ENCODE assay signal across 14 cellular contexts in the genomic region with DNA sequence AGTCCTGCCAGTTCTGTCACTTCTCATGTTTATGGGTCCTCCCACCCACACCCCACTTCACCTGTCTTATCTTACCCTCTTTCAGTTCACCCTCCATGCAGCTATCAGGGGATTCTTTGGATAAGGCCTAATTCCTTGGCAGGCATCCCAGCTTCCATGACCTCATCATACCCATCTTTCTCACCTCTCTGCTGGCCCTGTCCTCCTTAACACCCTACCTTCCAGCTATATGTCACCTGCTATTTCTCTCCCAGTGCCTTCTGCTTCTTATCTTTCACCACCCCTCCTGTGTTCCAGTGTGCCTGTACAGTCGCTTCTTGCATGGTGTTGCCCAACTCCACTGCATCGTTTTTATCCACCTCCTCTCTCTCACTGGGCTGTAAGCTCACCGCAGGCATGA. TPM values are rescaled to one million over a fixed set of nuclear protein-coding genes. Genes with fewer than 3 reads are reported as not detected.
DNase-seq lines count a peak whose midpoint lies in the region; ATAC-seq, FAIRE-seq and TF ChIP-seq lines count a peak whose summit lies in the region.
"Had no signal": no experiment of that assay in that cellular context is flagged by ENCODE, and none has a peak within 500 bp of the region (broad histone marks: within the 10 kb centered on the region; RNA-seq: fewer than 3 reads in every experiment).

No MANE protein-coding gene starts in this region.

- H3K9me3 Mint-ChIP-seq in activated CD4-positive, alpha-beta memory T cell treated with anti-CD3 and anti-CD28 coated beads for 36 hours: no peaks in the 10 kb centered on the region
- H3K9me3 Mint-ChIP-seq in activated CD4-positive, alpha-beta memory T cell treated with anti-CD3 and anti-CD28 coated beads, Interleukin-2, amount 10 ng/mL, durations not matched to agents 7 days and 5 days: no peaks in the 10 kb centered on the region
- H3K9me3 Mint-ChIP-seq in endothelial cell (ENCODE audit: unreplicated experiment): no peaks in the 10 kb centered on the region

- peak overlapping the region; percentile 72 for H3K27ac Mint-ChIP-seq in activated CD4-positive, alpha-beta memory T cell treated with anti-CD3 and anti-CD28 coated beads for 36 hours
- no peak overlapping the region for H3K27ac Mint-ChIP-seq in activated CD4-positive, alpha-beta memory T cell treated with anti-CD3 and anti-CD28 coated beads, Interleukin-2, amount 10 ng/mL, durations not matched to agents 7 days and 5 days
- peak overlapping the region; percentile 3 for H3K27ac Mint-ChIP-seq in endothelial cell (ENCODE audit: unreplicated experiment)

- no peaks in the 10 kb centered on the region for H3K9me3 ChIP-seq in psoas muscle
- H3K9me3 ChIP-seq: testis had no signal

- H3K27me3 Mint-ChIP-seq in activated CD4-positive, alpha-beta memory T cell treated with anti-CD3 and anti-CD28 coated beads for 36 hours: no peaks in the 10 kb centered on the region
- H3K27me3 Mint-ChIP-seq in activated CD4-positive, alpha-beta memory T cell treated with anti-CD3 and anti-CD28 coated beads, Interleukin-2, amount 10 ng/mL, durations not matched to agents 7 days and 5 days: no peaks in the 10 kb centered on the region
- H3K27me3 Mint-ChIP-seq in endothelial cell (ENCODE audit: unreplicated experiment): no peaks in the 10 kb centered on the region

- H3K36me3 Mint-ChIP-seq in activated CD4-positive, alpha-beta memory T cell treated with anti-CD3 and anti-CD28 coated beads for 36 hours: peaks cover 47% of the 10 kb centered on the region
- H3K36me3 Mint-ChIP-seq in activated CD4-positive, alpha-beta memory T cell treated with anti-CD3 and anti-CD28 coated beads, Interleukin-2, amount 10 ng/mL, durations not matched to agents 7 days and 5 days (ENCODE audit: low read depth): peaks cover 66% of the 10 kb centered on the region
- peaks cover 33% of the 10 kb centered on the region for H3K36me3 Mint-ChIP-seq in endothelial cell (ENCODE audit: low read depth, unreplicated experiment)

- H3K4me3 Mint-ChIP-seq in activated CD4-positive, alpha-beta memory T cell treated with anti-CD3 and anti-CD28 coated beads for 36 hours: no peak overlapping the region
- no peak overlapping the region for H3K4me3 Mint-ChIP-seq in activated CD4-positive, alpha-beta memory T cell treated with anti-CD3 and anti-CD28 coated beads, Interleukin-2, amount 10 ng/mL, durations not matched to agents 7 days and 5 days
- H3K4me3 Mint-ChIP-seq in endothelial cell (ENCODE audit: unreplicated experiment): peak overlapping the region; percentile 33

- H3K27ac ChIP-seq in psoas muscle: peak overlapping the region; percentile 30
- H3K27ac ChIP-seq: testis had no signal

- TF ChIP-seq CTCF in endothelial cell (IDR thresholded peaks at IDR 0.05; ENCODE audit: unreplicated experiment): no peak
- no peak for TF ChIP-seq CTCF in psoas muscle (IDR thresholded peaks at IDR 0.05)

- peaks cover 27 to 100% of the 10 kb centered on the region in 2 donors for H3K36me3 ChIP-seq in psoas muscle (ENCODE audit: insufficient read depth in 1 of 2, low read depth in 1 of 2)

- POLR2A ChIA-PET in activated CD4-positive, alpha-beta memory T cell treated with anti-CD3 and anti-CD28 coated beads for 36 hours (lab: Charles Lee): interaction anchor here (0.6 kb wide), 1 partner anchor 94 kb away, joined by 5 read pairs; no protein-coding TSS in a partner anchor
- POLR2A ChIA-PET in activated CD4-positive, alpha-beta memory T cell treated with anti-CD3 and anti-CD28 coated beads, Interleukin-2, amount 10 ng/mL, durations not matched to agents 7 days and 5 days (lab: Charles Lee): interaction anchor here (0.5 to 1.4 kb wide), 3 partner anchors 13 to 229 kb away, joined by 3 to 4 read pairs (median 3); a partner anchor contains a TSS

- TF ChIP-seq POLR2A in H54 (IDR thresholded peaks at IDR 0.05; ENCODE audit: low read depth, low read length): no peak

- WGBS in psoas muscle, 3 donors: 41 to 58% (median 44%) methylated on average over 3 of the region's 3 CpGs

- no peak overlapping the region for H3K4me3 ChIP-seq in psoas muscle
- H3K4me3 ChIP-seq: testis had no signal

- H3K4me1 Mint-ChIP-seq in activated CD4-positive, alpha-beta memory T cell treated with anti-CD3 and anti-CD28 coated beads for 36 hours (ENCODE audit: low read depth): no peaks in the 10 kb centered on the region
- peaks cover under 1% of the 10 kb centered on the region for H3K4me1 Mint-ChIP-seq in activated CD4-positive, alpha-beta memory T cell treated with anti-CD3 and anti-CD28 coated beads, Interleukin-2, amount 10 ng/mL, durations not matched to agents 7 days and 5 days
- no peaks in the 10 kb centered on the region for H3K4me1 Mint-ChIP-seq in endothelial cell (ENCODE audit: unreplicated experiment)

- FAIRE-seq in H54 (lab: Jason Lieb, UNC): no peak

- CTCF ChIA-PET in activated CD4-positive, alpha-beta memory T cell treated with anti-CD3 and anti-CD28 coated beads for 36 hours (lab: Charles Lee): interaction anchor here (1.0 kb wide), 1 partner anchor 13 kb away, joined by 3 read pairs; no protein-coding TSS in a partner anchor
- CTCF ChIA-PET in activated CD4-positive, alpha-beta memory T cell treated with anti-CD3 and anti-CD28 coated beads, Interleukin-2, amount 10 ng/mL, durations not matched to agents 7 days and 5 days (lab: Charles Lee): interaction anchor here (0.6 kb wide), 1 partner anchor 19 kb away, joined by 3 read pairs; no protein-coding TSS in a partner anchor

- H3K27me3 ChIP-seq in psoas muscle (ENCODE audit: insufficient read depth in 3 of 3, low read length in 2 of 3): no peaks in the 10 kb centered on the region
- H3K27me3 ChIP-seq: testis had no signal

- intact Hi-C loops in activated CD4-positive, alpha-beta memory T cell treated with anti-CD3 and anti-CD28 coated beads for 36 hours (cut with micrococcal nuclease): no loop called here
- intact Hi-C loops in psoas muscle (cut with DNase I): no loop called here

- DNase-seq in activated CD4-positive, alpha-beta memory T cell treated with anti-CD3 and anti-CD28 coated beads for 36 hours: no peak
- DNase-seq in activated CD4-positive, alpha-beta memory T cell treated with anti-CD3 and anti-CD28 coated beads, Interleukin-2, amount 10 ng/mL, durations not matched to agents 7 days and 5 days: no peak
- DNase-seq in NCI-H2196 treated with DMSO at 0.1 percent for 48 hours (lab: John Stamatoyannopoulos, UW; ENCODE audit: unreplicated experiment): peak; percentile 42
- no peak for DNase-seq in endothelial cell (ENCODE audit: low spot score)
- no peak for DNase-seq in psoas muscle
- DNase-seq in stimulated activated CD4-positive, alpha-beta T cell treated with anti-CD3 and anti-CD28 coated beads, Interleukin-4, amount 100 ng/mL, for 1 hour: no peak
- DNase-seq in SIG-M5 (lab: John Stamatoyannopoulos, UW): no peak
- no peak for DNase-seq in H54 (ENCODE audit: insufficient read length, low spot score)
- DNase-seq: activated CD4-positive, CD25-positive, alpha-beta regulatory T cell; hypothalamus; NCI-H2081; NCI-H82; testis had no signal

- ATAC-seq in psoas muscle: peak; percentile 62 to 90 (median 83)
- ATAC-seq: left lobe of liver had no signal

- H3K4me1 ChIP-seq in psoas muscle: peaks cover 16% of the 10 kb centered on the region
- H3K4me1 ChIP-seq: testis had no signal

RNA-seq across cellular contexts. Expression of a gene that starts 28.3 kb away (rescaled TPM):
- total RNA-seq in activated CD4-positive, alpha-beta memory T cell treated with anti-CD3 and anti-CD28 coated beads for 36 hours: 100 to 1,000 TPM; 236 to 242 TPM
- 100 to 1,000 TPM; 166 to 176 TPM for total RNA-seq in activated CD4-positive, alpha-beta memory T cell treated with anti-CD3 and anti-CD28 coated beads, Interleukin-2, amount 10 ng/mL, durations not matched to agents 7 days and 5 days
- total RNA-seq in endothelial cell (ENCODE audit: unreplicated experiment) (133 TPM), psoas muscle (100 to 1,000 TPM; 165 to 238 (median 183) TPM)
- polyA plus RNA-seq in psoas muscle: 100 to 1,000 TPM; 215 to 466 (median 229) TPM

RNA-seq across cellular contexts. Expression of a gene that starts 38.9 kb away (rescaled TPM):
- total RNA-seq in activated CD4-positive, alpha-beta memory T cell treated with anti-CD3 and anti-CD28 coated beads for 36 hours: 10 to 100 TPM; 51.3 to 52.3 TPM
- 10 to 100 TPM; 75.5 to 79.1 TPM for total RNA-seq in activated CD4-positive, alpha-beta memory T cell treated with anti-CD3 and anti-CD28 coated beads, Interleukin-2, amount 10 ng/mL, durations not matched to agents 7 days and 5 days
- total RNA-seq in endothelial cell (ENCODE audit: unreplicated experiment) (0.38 TPM), psoas muscle (under 1 TPM in 3 of 4 donors, not detected in 1; 0.23 to 0.47 (median 0.30) TPM)
- under 1 TPM in 2 of 3 donors, not detected in 1; 0.01 to 0.10 TPM for polyA plus RNA-seq in psoas muscle

RNA-seq across cellular contexts. Expression of a gene that starts 39.3 kb away (rescaled TPM):
- 100 to 1,000 TPM; 403 to 409 TPM for total RNA-seq in activated CD4-positive, alpha-beta memory T cell treated with anti-CD3 and anti-CD28 coated beads for 36 hours
- total RNA-seq in activated CD4-positive, alpha-beta memory T cell treated with anti-CD3 and anti-CD28 coated beads, Interleukin-2, amount 10 ng/mL, durations not matched to agents 7 days and 5 days: 100 to 1,000 TPM; 244 to 251 TPM
- total RNA-seq in endothelial cell (ENCODE audit: unreplicated experiment) (211 TPM), psoas muscle (100 to 1,000 TPM; 185 to 252 (median 217) TPM)
- 100 to 1,000 TPM; 156 to 291 (median 259) TPM for polyA plus RNA-seq in psoas muscle

RNA-seq across cellular contexts. Expression of a gene that starts 39.6 kb away (rescaled TPM):
- total RNA-seq in activated CD4-positive, alpha-beta memory T cell treated with anti-CD3 and anti-CD28 coated beads for 36 hours: 10 to 100 TPM; 55.5 to 57.9 TPM
- 10 to 100 TPM; 49.3 to 53.6 TPM for total RNA-seq in activated CD4-positive, alpha-beta memory T cell treated with anti-CD3 and anti-CD28 coated beads, Interleukin-2, amount 10 ng/mL, durations not matched to agents 7 days and 5 days
- total RNA-seq in endothelial cell (ENCODE audit: unreplicated experiment): 23.2 TPM
- 10 to 100 TPM; 17.5 to 27.6 (median 23.2) TPM for total RNA-seq in psoas muscle
- polyA plus RNA-seq in psoas muscle: 10 to 100 TPM; 14.7 to 23.3 (median 18.9) TPM

Comparison
In these comparisons a context has a peak if more than half of its experiments do, and no peak if none do; other contexts are left out.
1. RNA of a gene that starts 38.9 kb away (total RNA-seq): 75.5 to 79.1 TPM in activated CD4-positive, alpha-beta memory T cell treated with anti-CD3 and anti-CD28 coated beads, Interleukin-2, amount 10 ng/mL, durations not matched to agents 7 days and 5 days and 51.3 to 52.3 TPM in activated CD4-positive, alpha-beta memory T cell treated with anti-CD3 and anti-CD28 coated beads for 36 hours; 0.38 TPM in endothelial cell (single experiment) and 0.23 to 0.47 TPM in psoas muscle; every median in the first group is over 10 times any median in the second.